ENCODE assay signal across 25 cellular contexts in genomic region chr5:74184649-74185048, GRCh38.
DNase-seq lines count a peak whose midpoint lies in the region; ATAC-seq, FAIRE-seq and TF ChIP-seq lines count a peak whose summit lies in the region.
"Had no signal": no experiment of that assay in that cellular context is flagged by ENCODE, and none has a peak within 500 bp of the region (broad histone marks: within the 10 kb centered on the region; RNA-seq: fewer than 3 reads in every experiment).

No MANE protein-coding gene starts in this region.

- H2AK5ac ChIP-seq in trophoblast cell (ENCODE audit: low read length) = no peak overlapping the region

- WGBS in esophagus muscularis mucosa = 70% methylated on average over 1 of the region's 1 CpG
- WGBS in right cardiac atrium = 40% methylated on average over 1 of the region's 1 CpG
- no CpG with 5 or more reads among the region's 1 CpG for WGBS in trophoblast cell (ENCODE audit: extremely low coverage, insufficient coverage, insufficient read length)

- no peak overlapping the region for H3K9ac ChIP-seq in trophoblast cell (ENCODE audit: low read length)

- peak overlapping the region; percentile 2 for H2BK5ac ChIP-seq in trophoblast cell (ENCODE audit: low read depth, low read length, poor library complexity)

- H3K27me3 ChIP-seq in bronchial epithelial cell (ENCODE audit: control insufficient read depth, insufficient read depth, low read length) = no peaks in the 10 kb centered on the region
- H3K27me3 ChIP-seq in esophagus muscularis mucosa = no peaks in the 10 kb centered on the region
- no peaks in the 10 kb centered on the region for H3K27me3 ChIP-seq in right cardiac atrium (ENCODE audit: control insufficient read depth, insufficient read depth)
- H3K27me3 ChIP-seq in trophoblast cell (ENCODE audit: insufficient read depth, low read length) = no peaks in the 10 kb centered on the region
- H3K27me3 ChIP-seq in Peyer's patch = no peaks in the 10 kb centered on the region

- no peak overlapping the region for H3K4me3 ChIP-seq in bronchial epithelial cell (ENCODE audit: low read depth, low read length)
- H3K4me3 ChIP-seq in esophagus muscularis mucosa = no peak overlapping the region
- no peak overlapping the region for H3K4me3 ChIP-seq in right cardiac atrium (ENCODE audit: low read length)
- H3K4me3 ChIP-seq in trophoblast cell (ENCODE audit: low read depth, low read length) = no peak overlapping the region
- H3K4me3 ChIP-seq in Peyer's patch = no peak overlapping the region
- H3K4me3 ChIP-seq: K562 had no signal

- H2BK120ac ChIP-seq in trophoblast cell (ENCODE audit: insufficient read depth, low read length, poor library complexity) = peak overlapping the region; percentile 4

- no peak overlapping the region for H3K18ac ChIP-seq in trophoblast cell (ENCODE audit: low read length)

- H3K4me3 Mint-ChIP-seq in stimulated activated naive B cell treated with anti-CD40 and anti-IgM and Interleukin-4, amounts not matched to agents 10 μg/mL and 1 μg/mL and 100 μg/mL, for 72 hours = no peak overlapping the region
- H3K4me3 Mint-ChIP-seq: CD4-positive, alpha-beta memory T cell had no signal

- H3K79me1 ChIP-seq in trophoblast cell (ENCODE audit: low read length) = peaks cover 4% of the 10 kb centered on the region

- POLR2A ChIA-PET in GM10248 (lab: Yijun Ruan, JAX) = no interaction called here

- H3K23ac ChIP-seq in trophoblast cell (ENCODE audit: low read length) = no peak overlapping the region

- no peaks in the 10 kb centered on the region for H3K36me3 ChIP-seq in bronchial epithelial cell (ENCODE audit: control insufficient read depth, insufficient read depth, low read length)
- H3K36me3 ChIP-seq in esophagus muscularis mucosa = no peaks in the 10 kb centered on the region
- no peaks in the 10 kb centered on the region for H3K36me3 ChIP-seq in trophoblast cell (ENCODE audit: control insufficient read depth in 1 of 2, insufficient read depth in 2 of 2, low read length in 2 of 2)
- no peaks in the 10 kb centered on the region for H3K36me3 ChIP-seq in Peyer's patch

- H4K91ac ChIP-seq in trophoblast cell (ENCODE audit: low read depth, low read length) = peak overlapping the region; percentile 27

- no peak overlapping the region for H4K12ac ChIP-seq in trophoblast cell (ENCODE audit: low read depth, low read length)

- H4K8ac ChIP-seq in trophoblast cell (ENCODE audit: low read depth, low read length) = no peak overlapping the region

- no peaks in the 10 kb centered on the region for H3K36me3 Mint-ChIP-seq in stimulated activated naive B cell treated with anti-CD40 and anti-IgM and Interleukin-4, amounts not matched to agents 10 μg/mL and 1 μg/mL and 100 μg/mL, for 72 hours
- H3K36me3 Mint-ChIP-seq: CD4-positive, alpha-beta memory T cell had no signal

- DNase-seq in bronchial epithelial cell (ENCODE audit: low read depth) (no peak), esophagus muscularis mucosa (ENCODE audit: extremely low spot score) (peak; percentile 86), right cardiac atrium (no peak), trophoblast cell (no peak), Peyer's patch (no peak), GM10248 (ENCODE audit: extremely low spot score) (no peak)
- DNase-seq in stimulated activated naive B cell treated with anti-CD40 and anti-IgM and Interleukin-4, amounts not matched to agents 10 μg/mL and 1 μg/mL and 100 μg/mL, for 72 hours = no peak
- DNase-seq: C1 segment of cervical spinal cord; CD4-positive, alpha-beta memory T cell; COR-L47; DMS53; H7; Kasumi-1; NCI-H1092 treated with DMSO at 0.1 percent for 48 hours; NCI-H1436; NCI-H187; NCI-H2081 treated with DMSO at 0.1 percent for 48 hours; NCI-H2171 treated with DMSO at 0.1 percent for 48 hours; NCI-H345; NCI-H510A treated with DMSO at 0.1 percent for 48 hours; NCI-H82; NK-92 treated with Interleukin-12 subunit alpha and Interleukin-12 subunit beta, amount 100 ng/mL, for 24 hours; PC-3; SHP77 had no signal

- TF ChIP-seq EP300 in esophagus muscularis mucosa (IDR thresholded peaks at IDR 0.05) = no peak

- H3K14ac ChIP-seq in trophoblast cell (ENCODE audit: low read length) = no peak overlapping the region

- intact Hi-C loops in esophagus muscularis mucosa (cut with DNase I) (no loop called here), right cardiac atrium (cut with DNase I) (no loop called here)

- no peak overlapping the region for H2AFZ ChIP-seq in trophoblast cell (ENCODE audit: insufficient read depth, low read length, poor library complexity)

- H3K27me3 Mint-ChIP-seq in stimulated activated naive B cell treated with anti-CD40 and anti-IgM and Interleukin-4, amounts not matched to agents 10 μg/mL and 1 μg/mL and 100 μg/mL, for 72 hours = no peaks in the 10 kb centered on the region

- H3K4me2 ChIP-seq in trophoblast cell (ENCODE audit: low read length) = no peak overlapping the region

- no peaks in the 10 kb centered on the region for H3K4me1 Mint-ChIP-seq in stimulated activated naive B cell treated with anti-CD40 and anti-IgM and Interleukin-4, amounts not matched to agents 10 μg/mL and 1 μg/mL and 100 μg/mL, for 72 hours

- ATAC-seq in right cardiac atrium = peak; percentile 82 to 88
- ATAC-seq in stimulated activated naive B cell treated with anti-CD40 and anti-IgM and Interleukin-4, amounts not matched to agents 10 μg/mL and 1 μg/mL and 100 μg/mL, for 72 hours (replicated peaks) = no peak
- ATAC-seq: K562, PC-3 had no signal

- TF ChIP-seq POLR2A in esophagus muscularis mucosa (IDR thresholded peaks at IDR 0.05; ENCODE audit: low read depth) (no peak), Peyer's patch (IDR thresholded peaks at IDR 0.05) (no peak)

- H3K27ac Mint-ChIP-seq in stimulated activated naive B cell treated with anti-CD40 and anti-IgM and Interleukin-4, amounts not matched to agents 10 μg/mL and 1 μg/mL and 100 μg/mL, for 72 hours = no peak overlapping the region
- H3K27ac Mint-ChIP-seq: CD4-positive, alpha-beta memory T cell had no signal

- CTCF ChIA-PET in GM10248 (lab: Yijun Ruan, JAX) = interaction anchor here (1.4 kb wide), 1 partner anchor 15 kb away, joined by 3 read pairs; no protein-coding TSS in a partner anchor

- H3K4ac ChIP-seq in trophoblast cell (ENCODE audit: low read depth, low read length) = no peak overlapping the region

- H3K27ac ChIP-seq in esophagus muscularis mucosa (replicated peaks in 1 of 4) (no peak overlapping the region), right cardiac atrium (ENCODE audit: low read length) (peak overlapping the region; percentile 13), trophoblast cell (ENCODE audit: low read depth, low read length) (no peak overlapping the region), Peyer's patch (no peak overlapping the region)

- no peaks in the 10 kb centered on the region for H3K79me2 ChIP-seq in trophoblast cell (ENCODE audit: control insufficient read depth, insufficient read depth, low read length, poor library complexity)

- FAIRE-seq in bronchial epithelial cell (lab: Jason Lieb, UNC) = peak; percentile 28
- FAIRE-seq: K562 had no signal

- H3K9me3 ChIP-seq in esophagus muscularis mucosa = no peaks in the 10 kb centered on the region
- no peaks in the 10 kb centered on the region for H3K9me3 ChIP-seq in right cardiac atrium (ENCODE audit: control insufficient read depth, low read length)
- H3K9me3 ChIP-seq in trophoblast cell (ENCODE audit: insufficient read depth, low read depth, low read length) = no peaks in the 10 kb centered on the region
- H3K9me3 ChIP-seq in Peyer's patch = no peaks in the 10 kb centered on the region

- H3K4me1 ChIP-seq in esophagus muscularis mucosa (peaks cover 0 to 7% (median 6%) of the 10 kb centered on the region in 4 donors), right cardiac atrium (ENCODE audit: control insufficient read depth, insufficient read depth, low read length) (no peaks in the 10 kb centered on the region), trophoblast cell (ENCODE audit: control insufficient read depth in 1 of 2, insufficient read depth in 2 of 2, low read length in 2 of 2) (peaks cover 2 to 3% of the 10 kb centered on the region in 2 experiments), Peyer's patch (no peaks in the 10 kb centered on the region)

- H2BK12ac ChIP-seq in trophoblast cell (ENCODE audit: low read length) = no peak overlapping the region

- no peak for TF ChIP-seq CTCF in bronchial epithelial cell (IDR thresholded peaks at IDR 0.05; ENCODE audit: insufficient read depth, low read length, severe bottlenecking)
- no peak for TF ChIP-seq CTCF in esophagus muscularis mucosa (IDR thresholded peaks at IDR 0.05)
- TF ChIP-seq CTCF in Peyer's patch (IDR thresholded peaks at IDR 0.05) = no peak
- TF ChIP-seq CTCF in GM10248 (IDR thresholded peaks at IDR 0.05; ENCODE audit: control extremely low read depth, extremely low read depth, low read depth, missing control alignments) = no peak

- peaks cover 5 to 9% of the 10 kb centered on the region in 2 donors for H3K9me3 Mint-ChIP-seq in stimulated activated naive B cell treated with anti-CD40 and anti-IgM and Interleukin-4, amounts not matched to agents 10 μg/mL and 1 μg/mL and 100 μg/mL, for 72 hours

Comparison
In these comparisons a context has a peak if more than half of its experiments do, and no peak if none do; other contexts are left out.
1. ATAC-seq: peak in right cardiac atrium (2 of 2); none in stimulated activated naive B cell treated with anti-CD40 and anti-IgM and Interleukin-4, amounts not matched to agents 10 μg/mL and 1 μg/mL and 100 μg/mL, for 72 hours (0 of 2).